In the genomic region with DNA sequence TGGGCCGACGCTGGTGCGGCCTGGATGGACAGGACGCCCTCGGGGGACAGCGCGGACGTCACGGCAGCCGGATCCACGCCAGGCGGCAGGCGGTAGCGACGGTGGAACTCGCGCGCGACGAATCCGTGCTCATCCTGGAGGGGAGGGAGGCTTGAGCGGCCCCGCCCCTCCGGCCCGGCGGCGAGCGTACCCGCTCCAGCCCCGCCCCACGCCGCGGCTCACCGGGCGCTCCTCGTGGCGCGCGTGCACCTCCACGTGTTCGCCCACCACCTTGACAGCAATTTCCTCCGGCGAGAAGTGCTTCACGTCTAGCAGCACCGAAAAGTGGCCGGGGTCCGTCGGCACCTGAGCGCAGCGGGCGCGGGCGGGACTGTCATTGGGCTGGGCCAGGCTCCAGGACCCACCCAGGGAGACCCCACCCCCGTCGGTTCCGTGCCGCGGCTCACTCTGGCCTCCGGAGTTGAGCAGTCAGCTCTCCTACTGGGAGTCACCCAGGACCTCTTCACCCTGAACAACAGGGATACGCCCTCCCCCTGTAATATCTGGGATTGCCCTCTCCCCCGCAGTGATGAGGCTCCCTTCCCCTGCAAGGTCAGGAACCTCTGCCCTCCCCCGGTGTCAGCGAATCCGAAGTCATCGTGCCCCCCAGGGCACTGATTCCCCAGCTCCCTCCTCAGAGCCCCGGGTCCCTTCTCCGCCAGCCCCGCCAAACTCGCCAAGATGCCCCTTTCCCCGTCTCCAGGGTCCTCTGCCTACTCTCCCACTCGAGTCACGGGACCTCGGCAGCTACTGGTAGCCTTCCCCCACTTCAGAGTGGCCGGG, we compare ENCODE assay signal across 1 cellular context.
TF ChIP-seq lines count a peak whose summit lies in the region.

No MANE protein-coding gene starts in this region.

TF ChIP-seq in K562, 482 proteins besides CTCF, POLR2A, EP300 and RAD21:
- no peak for TF ChIP-seq MAZ (CRISPR knock-in tag; conservative IDR thresholded peaks at IDR 0.05 in 1 of 2, IDR thresholded peaks at IDR 0.05 in 1 of 2)
- TF ChIP-seq, protein P1, sequence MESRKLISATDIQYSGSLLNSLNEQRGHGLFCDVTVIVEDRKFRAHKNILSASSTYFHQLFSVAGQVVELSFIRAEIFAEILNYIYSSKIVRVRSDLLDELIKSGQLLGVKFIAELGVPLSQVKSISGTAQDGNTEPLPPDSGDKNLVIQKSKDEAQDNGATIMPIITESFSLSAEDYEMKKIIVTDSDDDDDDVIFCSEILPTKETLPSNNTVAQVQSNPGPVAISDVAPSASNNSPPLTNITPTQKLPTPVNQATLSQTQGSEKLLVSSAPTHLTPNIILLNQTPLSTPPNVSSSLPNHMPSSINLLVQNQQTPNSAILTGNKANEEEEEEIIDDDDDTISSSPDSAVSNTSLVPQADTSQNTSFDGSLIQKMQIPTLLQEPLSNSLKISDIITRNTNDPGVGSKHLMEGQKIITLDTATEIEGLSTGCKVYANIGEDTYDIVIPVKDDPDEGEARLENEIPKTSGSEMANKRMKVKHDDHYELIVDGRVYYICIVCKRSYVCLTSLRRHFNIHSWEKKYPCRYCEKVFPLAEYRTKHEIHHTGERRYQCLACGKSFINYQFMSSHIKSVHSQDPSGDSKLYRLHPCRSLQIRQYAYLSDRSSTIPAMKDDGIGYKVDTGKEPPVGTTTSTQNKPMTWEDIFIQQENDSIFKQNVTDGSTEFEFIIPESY (CRISPR knock-in tag; IDR thresholded peaks at IDR 0.05), result peak; percentile 61
- no peak for TF ChIP-seq XRCC5 (IDR thresholded peaks at IDR 0.05; ENCODE audit: low read depth, low read length)
